In genomic region chr2:227349989-227350648, GRCh38 we compare ENCODE assay signal across 37 cellular contexts. TPM values are rescaled to one million over a fixed set of nuclear protein-coding genes. Genes with fewer than 3 reads are reported as not detected.
"Had no signal": no experiment of that assay in that cellular context is flagged by ENCODE, and none has a peak within 500 bp of the region (broad histone marks: within the 10 kb centered on the region; RNA-seq: fewer than 3 reads in every experiment).

No MANE protein-coding gene starts in this region.

- H3K27ac ChIP-seq: brain microvascular endothelial cell, RWPE1, WERI-Rb-1 had no signal

- DNase-seq: activated CD4-positive, alpha-beta memory T cell treated with anti-CD3 and anti-CD28 coated beads, Interleukin-2, amount 10 ng/mL, durations not matched to agents 7 days and 5 days; activated CD4-positive, alpha-beta T cell treated with anti-CD3 and anti-CD28 coated beads for 1 hour; activated CD4-positive, alpha-beta T cell treated with anti-CD3 and anti-CD28 coated beads for 48 hours; activated CD4-positive, CD25-positive, alpha-beta regulatory T cell; activated CD8-positive, alpha-beta memory T cell treated with anti-CD3 and anti-CD28 coated beads for 24 hours; activated CD8-positive, alpha-beta memory T cell treated with anti-CD3 and anti-CD28 coated beads, Interleukin-2, amount 10 ng/mL, durations not matched to agents 7 days and 5 days; activated CD8-positive, alpha-beta memory T cell treated with anti-CD3 and anti-CD28 coated beads, Interleukin-2, amount 50 U/mL, for 48 hours; activated effector memory CD4-positive, alpha-beta T cell treated with Interleukin-2 at 50 U/mL for 16 hours; activated naive CD4-positive, alpha-beta T cell treated with anti-CD3 and anti-CD28 coated beads, Interleukin-2, amount 10 ng/mL, durations not matched to agents 7 days and 5 days; activated naive CD8-positive, alpha-beta T cell treated with anti-CD3 and anti-CD28 coated beads, Interleukin-2, amount 50 U/mL, for 24 hours; activated T-cell treated with anti-CD3 and anti-CD28 coated beads, Interleukin-2, amount 50 U/mL, for 48 hours; anterior cingulate cortex; brain microvascular endothelial cell; central memory CD4-positive, alpha-beta T cell; Kasumi-1; NCI-H1105; NCI-H1417 treated with DMSO at 0.1 percent for 48 hours; NCI-H1694 treated with DMSO at 0.1 percent for 48 hours; NCI-H2029; NCI-H2107; NCI-H2171; NCI-H510A treated with DMSO at 0.1 percent for 48 hours; NCI-H526 treated with DMSO at 0.1 percent for 48 hours; NCI-H774; SIG-M5; SW 1271; T1000; WERI-Rb-1 had no signal

- FAIRE-seq: colon, RCC 7860 had no signal

- H3K27me3 ChIP-seq: brain microvascular endothelial cell had no signal

- H3K27ac Mint-ChIP-seq: activated CD4-positive, alpha-beta memory T cell treated with anti-CD3 and anti-CD28 coated beads, Interleukin-2, amount 10 ng/mL, durations not matched to agents 7 days and 5 days; activated CD8-positive, alpha-beta memory T cell treated with anti-CD3 and anti-CD28 coated beads, Interleukin-2, amount 10 ng/mL, durations not matched to agents 7 days and 5 days; activated naive CD4-positive, alpha-beta T cell treated with anti-CD3 and anti-CD28 coated beads, Interleukin-2, amount 10 ng/mL, durations not matched to agents 7 days and 5 days; activated naive CD8-positive, alpha-beta T cell treated with anti-CD3 and anti-CD28 coated beads, Interleukin-2, amount 50 U/mL, for 24 hours had no signal

- H3K36me3 Mint-ChIP-seq: activated naive CD8-positive, alpha-beta T cell had no signal

- H3K4me1 Mint-ChIP-seq: activated naive CD4-positive, alpha-beta T cell treated with anti-CD3 and anti-CD28 coated beads, Interleukin-2, amount 10 ng/mL, durations not matched to agents 7 days and 5 days had no signal

- H3K36me3 ChIP-seq: brain microvascular endothelial cell, WERI-Rb-1 had no signal

- H3K27me3 Mint-ChIP-seq: activated CD4-positive, alpha-beta memory T cell treated with anti-CD3 and anti-CD28 coated beads, Interleukin-2, amount 10 ng/mL, durations not matched to agents 7 days and 5 days; activated CD8-positive, alpha-beta memory T cell treated with anti-CD3 and anti-CD28 coated beads, Interleukin-2, amount 10 ng/mL, durations not matched to agents 7 days and 5 days; activated naive CD4-positive, alpha-beta T cell treated with anti-CD3 and anti-CD28 coated beads, Interleukin-2, amount 10 ng/mL, durations not matched to agents 7 days and 5 days; activated naive CD8-positive, alpha-beta T cell; activated naive CD8-positive, alpha-beta T cell treated with anti-CD3 and anti-CD28 coated beads, Interleukin-2, amount 50 U/mL, for 24 hours had no signal

- ATAC-seq: activated CD8-positive, alpha-beta memory T cell treated with anti-CD3 and anti-CD28 coated beads, Interleukin-2, amount 10 ng/mL, durations not matched to agents 7 days and 5 days; activated naive CD8-positive, alpha-beta T cell treated with anti-CD3 and anti-CD28 coated beads, Interleukin-2, amount 50 U/mL, for 24 hours; Right ventricle myocardium inferior had no signal

- H3K4me3 Mint-ChIP-seq: activated CD4-positive, alpha-beta memory T cell treated with anti-CD3 and anti-CD28 coated beads, Interleukin-2, amount 10 ng/mL, durations not matched to agents 7 days and 5 days; activated CD8-positive, alpha-beta memory T cell treated with anti-CD3 and anti-CD28 coated beads, Interleukin-2, amount 10 ng/mL, durations not matched to agents 7 days and 5 days; activated naive CD4-positive, alpha-beta T cell treated with anti-CD3 and anti-CD28 coated beads, Interleukin-2, amount 10 ng/mL, durations not matched to agents 7 days and 5 days; activated naive CD8-positive, alpha-beta T cell; activated naive CD8-positive, alpha-beta T cell treated with anti-CD3 and anti-CD28 coated beads, Interleukin-2, amount 50 U/mL, for 24 hours had no signal

- H3K9me3 Mint-ChIP-seq: activated CD4-positive, alpha-beta memory T cell treated with anti-CD3 and anti-CD28 coated beads, Interleukin-2, amount 10 ng/mL, durations not matched to agents 7 days and 5 days; activated naive CD4-positive, alpha-beta T cell treated with anti-CD3 and anti-CD28 coated beads, Interleukin-2, amount 10 ng/mL, durations not matched to agents 7 days and 5 days; activated naive CD8-positive, alpha-beta T cell treated with anti-CD3 and anti-CD28 coated beads, Interleukin-2, amount 50 U/mL, for 24 hours had no signal

RNA-seq across cellular contexts. Expression of gene TM4SF20, which starts 29.0 kb away (rescaled TPM):
- total RNA-seq: activated CD4-positive, alpha-beta memory T cell treated with anti-CD3 and anti-CD28 coated beads, Interleukin-2, amount 10 ng/mL, durations not matched to agents 7 days and 5 days; activated CD8-positive, alpha-beta memory T cell treated with anti-CD3 and anti-CD28 coated beads, Interleukin-2, amount 10 ng/mL, durations not matched to agents 7 days and 5 days; cerebellum; Right ventricle myocardium inferior; SK-MEL-5; T-helper 1 cell treated with Interleukin-12 subunit alpha and Interleukin-12 subunit beta and Interleukin-4 antibody, amounts not matched to agents 30 ng/mL and 1 ng/mL, for 36 hours; T-helper 2 cell treated with Interferon-gamma antibody and Interleukin-4, amounts not matched to agents 100 ng/mL and 5 ng/mL, for 36 hours had no signal

RNA-seq across cellular contexts. Expression of gene SCYGR1, which starts 37.6 kb away (rescaled TPM):
- total RNA-seq: activated CD4-positive, alpha-beta memory T cell treated with anti-CD3 and anti-CD28 coated beads, Interleukin-2, amount 10 ng/mL, durations not matched to agents 7 days and 5 days; activated CD8-positive, alpha-beta memory T cell treated with anti-CD3 and anti-CD28 coated beads, Interleukin-2, amount 10 ng/mL, durations not matched to agents 7 days and 5 days; cerebellum; Right ventricle myocardium inferior; SK-MEL-5; T-helper 1 cell treated with Interleukin-12 subunit alpha and Interleukin-12 subunit beta and Interleukin-4 antibody, amounts not matched to agents 30 ng/mL and 1 ng/mL, for 36 hours; T-helper 2 cell treated with Interferon-gamma antibody and Interleukin-4, amounts not matched to agents 100 ng/mL and 5 ng/mL, for 36 hours had no signal
